1 cellular context compared by ENCODE assay signal in the genomic region with DNA sequence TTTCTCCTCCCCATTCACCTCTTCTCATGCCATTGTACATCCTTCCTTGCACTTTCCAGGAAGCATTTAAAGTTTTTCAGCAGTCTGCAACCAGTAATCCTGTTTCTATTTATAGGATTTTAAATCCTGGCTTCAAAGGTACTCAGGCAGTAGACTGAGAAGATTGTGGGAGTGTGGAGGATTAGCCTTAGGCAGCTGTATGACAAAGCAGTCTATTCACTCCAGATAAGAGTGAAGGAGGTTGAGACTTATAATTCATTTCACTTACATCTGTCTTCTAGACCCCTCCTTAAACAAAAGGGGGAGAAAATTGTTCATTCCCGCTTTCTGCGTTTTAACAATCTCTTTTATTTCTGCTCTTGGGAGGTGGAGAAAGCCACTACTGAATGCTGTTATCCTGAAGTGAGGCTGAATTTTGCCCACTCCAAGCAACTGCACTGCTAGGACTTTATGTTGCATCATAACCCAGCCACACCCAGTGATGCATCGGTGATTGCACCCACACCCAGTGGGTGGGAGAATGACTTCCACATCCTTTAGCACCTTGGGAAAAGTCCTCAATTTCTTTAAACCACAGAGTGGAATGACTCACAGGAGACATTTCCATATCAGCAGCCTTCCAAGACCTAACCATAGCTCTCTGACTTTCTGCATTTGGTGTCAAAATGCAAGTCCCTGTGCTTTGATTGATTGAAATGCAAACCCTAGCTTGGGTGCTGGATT.
A peak's percentile ranks its signal among the peaks of the same experiment; 100 is the strongest.
TF ChIP-seq lines count a peak whose summit lies in the region.

No MANE protein-coding gene starts in this region.

TF ChIP-seq in HEK293, 187 proteins besides CTCF, POLR2A, EP300 and RAD21 (continued from another document and continues in another):
- TF ChIP-seq, protein P1, sequence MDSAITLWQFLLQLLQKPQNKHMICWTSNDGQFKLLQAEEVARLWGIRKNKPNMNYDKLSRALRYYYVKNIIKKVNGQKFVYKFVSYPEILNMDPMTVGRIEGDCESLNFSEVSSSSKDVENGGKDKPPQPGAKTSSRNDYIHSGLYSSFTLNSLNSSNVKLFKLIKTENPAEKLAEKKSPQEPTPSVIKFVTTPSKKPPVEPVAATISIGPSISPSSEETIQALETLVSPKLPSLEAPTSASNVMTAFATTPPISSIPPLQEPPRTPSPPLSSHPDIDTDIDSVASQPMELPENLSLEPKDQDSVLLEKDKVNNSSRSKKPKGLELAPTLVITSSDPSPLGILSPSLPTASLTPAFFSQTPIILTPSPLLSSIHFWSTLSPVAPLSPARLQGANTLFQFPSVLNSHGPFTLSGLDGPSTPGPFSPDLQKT (IDR thresholded peaks at IDR 0.05; ENCODE audit: borderline replicate concordance, low read depth, low read length) = no peak
- TF ChIP-seq ZNF112 (tag by site-specific recombination; IDR thresholded peaks at IDR 0.05) (no peak), ZNF624 (tag by site-specific recombination; IDR thresholded peaks at IDR 0.05) (no peak), ZNF292 (tag by site-specific recombination; IDR thresholded peaks at IDR 0.05; ENCODE audit: borderline replicate concordance, low read depth) (no peak), ZBTB20 (tag by site-specific recombination; IDR thresholded peaks at IDR 0.05) (peak; percentile 51; the same call in 1 of the 2 replicates), SALL2 (tag by site-specific recombination; IDR thresholded peaks at IDR 0.05; ENCODE audit: borderline replicate concordance) (no peak), ZFHX2 (tag by site-specific recombination; conservative IDR thresholded peaks at IDR 0.05) (peak; percentile 94), ZNF266 (tag by site-specific recombination; IDR thresholded peaks at IDR 0.05; ENCODE audit: low read depth) (no peak), ZNF404 (tag by site-specific recombination; IDR thresholded peaks at IDR 0.05) (no peak), ZNF701 (tag by site-specific recombination; IDR thresholded peaks at IDR 0.05) (no peak), SP2 (tag by site-specific recombination; IDR thresholded peaks at IDR 0.05) (no peak), MZF1 (tag by site-specific recombination; IDR thresholded peaks at IDR 0.05; ENCODE audit: borderline replicate concordance) (0 out of 2 replicates have a peak, but pooled peaks have one; percentile 45), ZNF140 (tag by site-specific recombination; IDR thresholded peaks at IDR 0.05) (no peak), TRIM28 (IDR thresholded peaks at IDR 0.05; ENCODE audit: borderline replicate concordance, low read length) (no peak), ZNF16 (tag by site-specific recombination; IDR thresholded peaks at IDR 0.05; ENCODE audit: low read depth) (no peak), ZNF510 (tag by site-specific recombination; IDR thresholded peaks at IDR 0.05; ENCODE audit: insufficient replicate concordance) (no peak), HOXA7 (CRISPR knock-in tag; IDR thresholded peaks at IDR 0.05; ENCODE audit: borderline replicate concordance) (no peak), MYNN (tag by site-specific recombination; IDR thresholded peaks at IDR 0.05; ENCODE audit: borderline replicate concordance) (no peak; the same call in 1 of the 2 replicates), ZNF175 (tag by site-specific recombination; IDR thresholded peaks at IDR 0.05) (no peak), ZNF169 (tag by site-specific recombination; IDR thresholded peaks at IDR 0.05) (no peak), ZNF10 (tag by site-specific recombination; IDR thresholded peaks at IDR 0.05) (no peak), ZNF473 (tag by site-specific recombination; IDR thresholded peaks at IDR 0.05) (no peak), ZNF521 (tag by site-specific recombination; IDR thresholded peaks at IDR 0.05) (no peak), HOXD13 (CRISPR knock-in tag; IDR thresholded peaks at IDR 0.05; ENCODE audit: borderline replicate concordance) (no peak), ZNF843 (tag by site-specific recombination; IDR thresholded peaks at IDR 0.05) (peak; percentile 38; the same call in 1 of the 2 replicates), SP3 (tag by site-specific recombination; IDR thresholded peaks at IDR 0.05) (peak; percentile 45; the same call in 1 of the 2 replicates), ZNF223 (tag by site-specific recombination; IDR thresholded peaks at IDR 0.05) (no peak), ZNF133 (tag by site-specific recombination; IDR thresholded peaks at IDR 0.05) (no peak), ZNF837 (tag by site-specific recombination; IDR thresholded peaks at IDR 0.05) (no peak), GLI4 (tag by site-specific recombination; IDR thresholded peaks at IDR 0.05) (no peak), ZNF629 (tag by site-specific recombination; IDR thresholded peaks at IDR 0.05) (peak; percentile 83)
- TF ChIP-seq, protein P2, sequence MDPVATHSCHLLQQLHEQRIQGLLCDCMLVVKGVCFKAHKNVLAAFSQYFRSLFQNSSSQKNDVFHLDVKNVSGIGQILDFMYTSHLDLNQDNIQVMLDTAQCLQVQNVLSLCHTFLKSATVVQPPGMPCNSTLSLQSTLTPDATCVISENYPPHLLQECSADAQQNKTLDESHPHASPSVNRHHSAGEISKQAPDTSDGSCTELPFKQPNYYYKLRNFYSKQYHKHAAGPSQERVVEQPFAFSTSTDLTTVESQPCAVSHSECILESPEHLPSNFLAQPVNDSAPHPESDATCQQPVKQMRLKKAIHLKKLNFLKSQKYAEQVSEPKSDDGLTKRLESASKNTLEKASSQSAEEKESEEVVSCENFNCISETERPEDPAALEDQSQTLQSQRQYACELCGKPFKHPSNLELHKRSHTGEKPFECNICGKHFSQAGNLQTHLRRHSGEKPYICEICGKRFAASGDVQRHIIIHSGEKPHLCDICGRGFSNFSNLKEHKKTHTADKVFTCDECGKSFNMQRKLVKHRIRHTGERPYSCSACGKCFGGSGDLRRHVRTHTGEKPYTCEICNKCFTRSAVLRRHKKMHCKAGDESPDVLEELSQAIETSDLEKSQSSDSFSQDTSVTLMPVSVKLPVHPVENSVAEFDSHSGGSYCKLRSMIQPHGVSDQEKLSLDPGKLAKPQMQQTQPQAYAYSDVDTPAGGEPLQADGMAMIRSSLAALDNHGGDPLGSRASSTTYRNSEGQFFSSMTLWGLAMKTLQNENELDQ (tag by site-specific recombination; IDR thresholded peaks at IDR 0.05; ENCODE audit: low read depth) = no peak
- TF ChIP-seq, protein P3, sequence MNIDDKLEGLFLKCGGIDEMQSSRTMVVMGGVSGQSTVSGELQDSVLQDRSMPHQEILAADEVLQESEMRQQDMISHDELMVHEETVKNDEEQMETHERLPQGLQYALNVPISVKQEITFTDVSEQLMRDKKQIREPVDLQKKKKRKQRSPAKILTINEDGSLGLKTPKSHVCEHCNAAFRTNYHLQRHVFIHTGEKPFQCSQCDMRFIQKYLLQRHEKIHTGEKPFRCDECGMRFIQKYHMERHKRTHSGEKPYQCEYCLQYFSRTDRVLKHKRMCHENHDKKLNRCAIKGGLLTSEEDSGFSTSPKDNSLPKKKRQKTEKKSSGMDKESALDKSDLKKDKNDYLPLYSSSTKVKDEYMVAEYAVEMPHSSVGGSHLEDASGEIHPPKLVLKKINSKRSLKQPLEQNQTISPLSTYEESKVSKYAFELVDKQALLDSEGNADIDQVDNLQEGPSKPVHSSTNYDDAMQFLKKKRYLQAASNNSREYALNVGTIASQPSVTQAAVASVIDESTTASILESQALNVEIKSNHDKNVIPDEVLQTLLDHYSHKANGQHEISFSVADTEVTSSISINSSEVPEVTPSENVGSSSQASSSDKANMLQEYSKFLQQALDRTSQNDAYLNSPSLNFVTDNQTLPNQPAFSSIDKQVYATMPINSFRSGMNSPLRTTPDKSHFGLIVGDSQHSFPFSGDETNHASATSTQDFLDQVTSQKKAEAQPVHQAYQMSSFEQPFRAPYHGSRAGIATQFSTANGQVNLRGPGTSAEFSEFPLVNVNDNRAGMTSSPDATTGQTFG (tag by site-specific recombination; IDR thresholded peaks at IDR 0.05; ENCODE audit: borderline replicate concordance) = no peak
- TF ChIP-seq, protein P4, sequence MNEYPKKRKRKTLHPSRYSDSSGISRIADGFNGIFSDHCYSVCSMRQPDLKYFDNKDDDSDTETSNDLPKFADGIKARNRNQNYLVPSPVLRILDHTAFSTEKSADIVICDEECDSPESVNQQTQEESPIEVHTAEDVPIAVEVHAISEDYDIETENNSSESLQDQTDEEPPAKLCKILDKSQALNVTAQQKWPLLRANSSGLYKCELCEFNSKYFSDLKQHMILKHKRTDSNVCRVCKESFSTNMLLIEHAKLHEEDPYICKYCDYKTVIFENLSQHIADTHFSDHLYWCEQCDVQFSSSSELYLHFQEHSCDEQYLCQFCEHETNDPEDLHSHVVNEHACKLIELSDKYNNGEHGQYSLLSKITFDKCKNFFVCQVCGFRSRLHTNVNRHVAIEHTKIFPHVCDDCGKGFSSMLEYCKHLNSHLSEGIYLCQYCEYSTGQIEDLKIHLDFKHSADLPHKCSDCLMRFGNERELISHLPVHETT (tag by site-specific recombination; IDR thresholded peaks at IDR 0.05) = no peak
- TF ChIP-seq, protein P5, sequence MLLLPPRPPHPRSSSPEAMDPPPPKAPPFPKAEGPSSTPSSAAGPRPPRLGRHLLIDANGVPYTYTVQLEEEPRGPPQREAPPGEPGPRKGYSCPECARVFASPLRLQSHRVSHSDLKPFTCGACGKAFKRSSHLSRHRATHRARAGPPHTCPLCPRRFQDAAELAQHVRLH (tag by site-specific recombination; IDR thresholded peaks at IDR 0.05) = no peak
- TF ChIP-seq, protein P6, sequence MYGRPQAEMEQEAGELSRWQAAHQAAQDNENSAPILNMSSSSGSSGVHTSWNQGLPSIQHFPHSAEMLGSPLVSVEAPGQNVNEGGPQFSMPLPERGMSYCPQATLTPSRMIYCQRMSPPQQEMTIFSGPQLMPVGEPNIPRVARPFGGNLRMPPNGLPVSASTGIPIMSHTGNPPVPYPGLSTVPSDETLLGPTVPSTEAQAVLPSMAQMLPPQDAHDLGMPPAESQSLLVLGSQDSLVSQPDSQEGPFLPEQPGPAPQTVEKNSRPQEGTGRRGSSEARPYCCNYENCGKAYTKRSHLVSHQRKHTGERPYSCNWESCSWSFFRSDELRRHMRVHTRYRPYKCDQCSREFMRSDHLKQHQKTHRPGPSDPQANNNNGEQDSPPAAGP (tag by site-specific recombination; IDR thresholded peaks at IDR 0.05) = peak; percentile 87
- TF ChIP-seq, protein P7, sequence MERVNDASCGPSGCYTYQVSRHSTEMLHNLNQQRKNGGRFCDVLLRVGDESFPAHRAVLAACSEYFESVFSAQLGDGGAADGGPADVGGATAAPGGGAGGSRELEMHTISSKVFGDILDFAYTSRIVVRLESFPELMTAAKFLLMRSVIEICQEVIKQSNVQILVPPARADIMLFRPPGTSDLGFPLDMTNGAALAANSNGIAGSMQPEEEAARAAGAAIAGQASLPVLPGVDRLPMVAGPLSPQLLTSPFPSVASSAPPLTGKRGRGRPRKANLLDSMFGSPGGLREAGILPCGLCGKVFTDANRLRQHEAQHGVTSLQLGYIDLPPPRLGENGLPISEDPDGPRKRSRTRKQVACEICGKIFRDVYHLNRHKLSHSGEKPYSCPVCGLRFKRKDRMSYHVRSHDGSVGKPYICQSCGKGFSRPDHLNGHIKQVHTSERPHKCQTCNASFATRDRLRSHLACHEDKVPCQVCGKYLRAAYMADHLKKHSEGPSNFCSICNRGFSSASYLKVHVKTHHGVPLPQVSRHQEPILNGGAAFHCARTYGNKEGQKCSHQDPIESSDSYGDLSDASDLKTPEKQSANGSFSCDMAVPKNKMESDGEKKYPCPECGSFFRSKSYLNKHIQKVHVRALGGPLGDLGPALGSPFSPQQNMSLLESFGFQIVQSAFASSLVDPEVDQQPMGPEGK (tag by site-specific recombination; IDR thresholded peaks at IDR 0.05) = peak; percentile 71
- TF ChIP-seq, protein P8, sequence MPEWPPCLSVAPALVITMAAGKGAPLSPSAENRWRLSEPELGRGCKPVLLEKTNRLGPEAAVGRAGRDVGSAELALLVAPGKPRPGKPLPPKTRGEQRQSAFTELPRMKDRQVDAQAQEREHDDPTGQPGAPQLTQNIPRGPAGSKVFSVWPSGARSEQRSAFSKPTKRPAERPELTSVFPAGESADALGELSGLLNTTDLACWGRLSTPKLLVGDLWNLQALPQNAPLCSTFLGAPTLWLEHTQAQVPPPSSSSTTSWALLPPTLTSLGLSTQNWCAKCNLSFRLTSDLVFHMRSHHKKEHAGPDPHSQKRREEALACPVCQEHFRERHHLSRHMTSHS (tag by site-specific recombination; IDR thresholded peaks at IDR 0.05) = no peak
- TF ChIP-seq, protein P9, sequence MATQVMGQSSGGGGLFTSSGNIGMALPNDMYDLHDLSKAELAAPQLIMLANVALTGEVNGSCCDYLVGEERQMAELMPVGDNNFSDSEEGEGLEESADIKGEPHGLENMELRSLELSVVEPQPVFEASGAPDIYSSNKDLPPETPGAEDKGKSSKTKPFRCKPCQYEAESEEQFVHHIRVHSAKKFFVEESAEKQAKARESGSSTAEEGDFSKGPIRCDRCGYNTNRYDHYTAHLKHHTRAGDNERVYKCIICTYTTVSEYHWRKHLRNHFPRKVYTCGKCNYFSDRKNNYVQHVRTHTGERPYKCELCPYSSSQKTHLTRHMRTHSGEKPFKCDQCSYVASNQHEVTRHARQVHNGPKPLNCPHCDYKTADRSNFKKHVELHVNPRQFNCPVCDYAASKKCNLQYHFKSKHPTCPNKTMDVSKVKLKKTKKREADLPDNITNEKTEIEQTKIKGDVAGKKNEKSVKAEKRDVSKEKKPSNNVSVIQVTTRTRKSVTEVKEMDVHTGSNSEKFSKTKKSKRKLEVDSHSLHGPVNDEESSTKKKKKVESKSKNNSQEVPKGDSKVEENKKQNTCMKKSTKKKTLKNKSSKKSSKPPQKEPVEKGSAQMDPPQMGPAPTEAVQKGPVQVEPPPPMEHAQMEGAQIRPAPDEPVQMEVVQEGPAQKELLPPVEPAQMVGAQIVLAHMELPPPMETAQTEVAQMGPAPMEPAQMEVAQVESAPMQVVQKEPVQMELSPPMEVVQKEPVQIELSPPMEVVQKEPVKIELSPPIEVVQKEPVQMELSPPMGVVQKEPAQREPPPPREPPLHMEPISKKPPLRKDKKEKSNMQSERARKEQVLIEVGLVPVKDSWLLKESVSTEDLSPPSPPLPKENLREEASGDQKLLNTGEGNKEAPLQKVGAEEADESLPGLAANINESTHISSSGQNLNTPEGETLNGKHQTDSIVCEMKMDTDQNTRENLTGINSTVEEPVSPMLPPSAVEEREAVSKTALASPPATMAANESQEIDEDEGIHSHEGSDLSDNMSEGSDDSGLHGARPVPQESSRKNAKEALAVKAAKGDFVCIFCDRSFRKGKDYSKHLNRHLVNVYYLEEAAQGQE (tag by site-specific recombination; IDR thresholded peaks at IDR 0.05) = no peak
- TF ChIP-seq, protein P10, sequence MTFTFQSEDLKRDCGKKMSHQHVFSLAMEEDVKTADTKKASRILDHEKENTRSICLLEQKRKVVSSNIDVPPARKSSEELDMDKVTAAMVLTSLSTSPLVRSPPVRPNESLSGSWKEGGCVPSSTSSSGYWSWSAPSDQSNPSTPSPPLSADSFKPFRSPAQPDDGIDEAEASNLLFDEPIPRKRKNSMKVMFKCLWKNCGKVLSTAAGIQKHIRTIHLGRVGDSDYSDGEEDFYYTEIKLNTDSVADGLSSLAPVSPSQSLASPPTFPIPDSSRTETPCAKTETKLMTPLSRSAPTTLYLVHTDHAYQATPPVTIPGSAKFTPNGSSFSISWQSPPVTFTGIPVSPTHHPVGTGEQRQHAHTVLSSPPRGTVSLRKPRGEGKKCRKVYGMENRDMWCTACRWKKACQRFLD (tag by site-specific recombination; IDR thresholded peaks at IDR 0.05) = no peak
- TF ChIP-seq, protein P11, sequence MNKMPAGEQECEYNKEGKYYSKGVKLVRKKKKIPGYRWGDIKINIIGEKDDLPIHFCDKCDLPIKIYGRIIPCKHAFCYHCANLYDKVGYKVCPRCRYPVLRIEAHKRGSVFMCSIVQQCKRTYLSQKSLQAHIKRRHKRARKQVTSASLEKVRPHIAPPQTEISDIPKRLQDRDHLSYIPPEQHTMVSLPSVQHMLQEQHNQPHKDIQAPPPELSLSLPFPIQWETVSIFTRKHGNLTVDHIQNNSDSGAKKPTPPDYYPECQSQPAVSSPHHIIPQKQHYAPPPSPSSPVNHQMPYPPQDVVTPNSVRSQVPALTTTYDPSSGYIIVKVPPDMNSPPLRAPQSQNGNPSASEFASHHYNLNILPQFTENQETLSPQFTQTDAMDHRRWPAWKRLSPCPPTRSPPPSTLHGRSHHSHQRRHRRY (tag by site-specific recombination; IDR thresholded peaks at IDR 0.05) = no peak
